Comparison of ENCODE assay signal across 1 cellular context in the genomic region with DNA sequence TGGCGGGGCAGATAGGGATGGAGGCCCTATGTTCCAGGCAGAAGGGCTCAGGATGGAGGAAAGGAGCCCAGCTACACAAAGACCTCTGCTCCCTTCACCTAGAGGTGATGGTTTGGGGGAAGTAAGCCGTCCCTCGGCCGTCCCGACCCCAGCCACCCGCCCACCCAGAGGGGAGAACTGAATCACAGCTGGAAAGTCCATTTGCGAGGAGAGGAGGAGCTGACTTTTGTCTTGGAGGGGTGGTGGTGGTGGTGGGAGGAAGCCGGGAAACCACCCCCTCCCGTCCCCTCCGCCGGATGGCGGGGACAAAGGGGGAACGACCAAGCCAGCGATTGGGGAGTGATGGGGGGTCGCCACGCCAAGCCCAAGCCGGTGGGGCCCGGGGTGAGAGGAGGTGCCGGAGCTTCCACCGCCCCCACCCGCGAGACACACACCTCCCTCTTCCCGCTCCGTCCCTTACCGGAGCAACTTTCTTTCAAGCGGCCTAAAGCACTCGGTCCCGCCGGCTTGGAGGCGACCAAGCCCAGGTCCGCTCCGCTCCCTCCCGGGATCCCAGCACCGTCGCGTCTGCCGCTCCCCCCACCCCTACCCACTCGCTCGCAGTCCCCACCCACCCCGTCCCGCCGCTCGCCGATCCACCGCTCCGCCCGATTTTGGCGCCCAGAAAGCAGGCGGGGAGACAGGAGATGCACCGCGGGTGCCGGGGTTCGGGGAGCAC.
TF ChIP-seq lines count a peak whose summit lies in the region.

No MANE protein-coding gene starts in this region.

TF ChIP-seq in HEK293, 187 proteins besides CTCF, POLR2A, EP300 and RAD21 (continued from another document and continues in another):
- TF ChIP-seq REPIN1 (tag by site-specific recombination; IDR thresholded peaks at IDR 0.05; ENCODE audit: low read depth) (no peak), ZSCAN23 (tag by site-specific recombination; IDR thresholded peaks at IDR 0.05) (no peak), YY2 (tag by site-specific recombination; IDR thresholded peaks at IDR 0.05) (no peak), KLF1 (tag by site-specific recombination; IDR thresholded peaks at IDR 0.05) (no peak; the same call in 1 of the 2 replicates), ZIC2 (tag by site-specific recombination; IDR thresholded peaks at IDR 0.05) (peak; percentile 22), ZNF362 (tag by site-specific recombination; IDR thresholded peaks at IDR 0.05) (no peak), KLF10 (tag by site-specific recombination; IDR thresholded peaks at IDR 0.05) (0 out of 2 replicates have a peak, but pooled peaks have one; percentile 18), ZNF184 (tag by site-specific recombination; IDR thresholded peaks at IDR 0.05) (no peak), SCRT1 (tag by site-specific recombination; IDR thresholded peaks at IDR 0.05; ENCODE audit: borderline replicate concordance) (no peak), ZEB2 (tag by site-specific recombination; IDR thresholded peaks at IDR 0.05) (no peak), HOXC10 (CRISPR knock-in tag; IDR thresholded peaks at IDR 0.05) (no peak), ZNF433 (tag by site-specific recombination; IDR thresholded peaks at IDR 0.05; ENCODE audit: low read depth) (no peak), ZNF510 (tag by site-specific recombination; IDR thresholded peaks at IDR 0.05; ENCODE audit: insufficient replicate concordance) (no peak), ZSCAN4 (tag by site-specific recombination; IDR thresholded peaks at IDR 0.05) (no peak), ZNF692 (tag by site-specific recombination; IDR thresholded peaks at IDR 0.05) (peak; percentile 16; the same call in 1 of the 2 replicates), HOXA7 (CRISPR knock-in tag; IDR thresholded peaks at IDR 0.05; ENCODE audit: borderline replicate concordance) (no peak), ZNF24 (tag by site-specific recombination; IDR thresholded peaks at IDR 0.05) (no peak), ZNF76 (tag by site-specific recombination; IDR thresholded peaks at IDR 0.05; ENCODE audit: borderline replicate concordance, low read depth) (no peak; the same call in 1 of the 2 replicates), ZNF654 (tag by site-specific recombination; IDR thresholded peaks at IDR 0.05; ENCODE audit: low read depth) (no peak), EGR2 (tag by site-specific recombination; IDR thresholded peaks at IDR 0.05; ENCODE audit: low read depth) (peak; percentile 61), ZNF596 (tag by site-specific recombination; IDR thresholded peaks at IDR 0.05) (no peak), ZNF404 (tag by site-specific recombination; IDR thresholded peaks at IDR 0.05) (no peak), ZNF239 (tag by site-specific recombination; IDR thresholded peaks at IDR 0.05) (no peak), ZNF555 (tag by site-specific recombination; conservative IDR thresholded peaks at IDR 0.05) (no peak), SP3 (tag by site-specific recombination; IDR thresholded peaks at IDR 0.05) (no peak; the same call in 1 of the 2 replicates), HOXD13 (CRISPR knock-in tag; IDR thresholded peaks at IDR 0.05; ENCODE audit: borderline replicate concordance) (no peak), ZNF423 (tag by site-specific recombination; IDR thresholded peaks at IDR 0.05) (no peak), ZNF280C (tag by site-specific recombination; IDR thresholded peaks at IDR 0.05) (no peak), KLF7 (tag by site-specific recombination; IDR thresholded peaks at IDR 0.05; ENCODE audit: borderline replicate concordance) (no peak), ZNF155 (tag by site-specific recombination; IDR thresholded peaks at IDR 0.05) (no peak), ZNF324 (tag by site-specific recombination; IDR thresholded peaks at IDR 0.05) (no peak)
- TF ChIP-seq, protein P1, sequence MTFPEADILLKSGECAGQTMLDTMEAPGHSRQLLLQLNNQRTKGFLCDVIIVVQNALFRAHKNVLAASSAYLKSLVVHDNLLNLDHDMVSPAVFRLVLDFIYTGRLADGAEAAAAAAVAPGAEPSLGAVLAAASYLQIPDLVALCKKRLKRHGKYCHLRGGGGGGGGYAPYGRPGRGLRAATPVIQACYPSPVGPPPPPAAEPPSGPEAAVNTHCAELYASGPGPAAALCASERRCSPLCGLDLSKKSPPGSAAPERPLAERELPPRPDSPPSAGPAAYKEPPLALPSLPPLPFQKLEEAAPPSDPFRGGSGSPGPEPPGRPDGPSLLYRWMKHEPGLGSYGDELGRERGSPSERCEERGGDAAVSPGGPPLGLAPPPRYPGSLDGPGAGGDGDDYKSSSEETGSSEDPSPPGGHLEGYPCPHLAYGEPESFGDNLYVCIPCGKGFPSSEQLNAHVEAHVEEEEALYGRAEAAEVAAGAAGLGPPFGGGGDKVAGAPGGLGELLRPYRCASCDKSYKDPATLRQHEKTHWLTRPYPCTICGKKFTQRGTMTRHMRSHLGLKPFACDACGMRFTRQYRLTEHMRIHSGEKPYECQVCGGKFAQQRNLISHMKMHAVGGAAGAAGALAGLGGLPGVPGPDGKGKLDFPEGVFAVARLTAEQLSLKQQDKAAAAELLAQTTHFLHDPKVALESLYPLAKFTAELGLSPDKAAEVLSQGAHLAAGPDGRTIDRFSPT (tag by site-specific recombination; IDR thresholded peaks at IDR 0.05) = no peak
- TF ChIP-seq, protein P2, sequence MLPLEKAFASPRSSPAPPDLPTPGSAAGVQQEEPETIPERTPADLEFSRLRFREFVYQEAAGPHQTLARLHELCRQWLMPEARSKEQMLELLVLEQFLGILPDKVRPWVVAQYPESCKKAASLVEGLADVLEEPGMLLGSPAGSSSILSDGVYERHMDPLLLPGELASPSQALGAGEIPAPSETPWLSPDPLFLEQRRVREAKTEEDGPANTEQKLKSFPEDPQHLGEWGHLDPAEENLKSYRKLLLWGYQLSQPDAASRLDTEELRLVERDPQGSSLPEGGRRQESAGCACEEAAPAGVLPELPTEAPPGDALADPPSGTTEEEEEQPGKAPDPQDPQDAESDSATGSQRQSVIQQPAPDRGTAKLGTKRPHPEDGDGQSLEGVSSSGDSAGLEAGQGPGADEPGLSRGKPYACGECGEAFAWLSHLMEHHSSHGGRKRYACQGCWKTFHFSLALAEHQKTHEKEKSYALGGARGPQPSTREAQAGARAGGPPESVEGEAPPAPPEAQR (tag by site-specific recombination; IDR thresholded peaks at IDR 0.05) = no peak
- TF ChIP-seq, protein P3, sequence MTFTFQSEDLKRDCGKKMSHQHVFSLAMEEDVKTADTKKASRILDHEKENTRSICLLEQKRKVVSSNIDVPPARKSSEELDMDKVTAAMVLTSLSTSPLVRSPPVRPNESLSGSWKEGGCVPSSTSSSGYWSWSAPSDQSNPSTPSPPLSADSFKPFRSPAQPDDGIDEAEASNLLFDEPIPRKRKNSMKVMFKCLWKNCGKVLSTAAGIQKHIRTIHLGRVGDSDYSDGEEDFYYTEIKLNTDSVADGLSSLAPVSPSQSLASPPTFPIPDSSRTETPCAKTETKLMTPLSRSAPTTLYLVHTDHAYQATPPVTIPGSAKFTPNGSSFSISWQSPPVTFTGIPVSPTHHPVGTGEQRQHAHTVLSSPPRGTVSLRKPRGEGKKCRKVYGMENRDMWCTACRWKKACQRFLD (tag by site-specific recombination; IDR thresholded peaks at IDR 0.05) = no peak
- TF ChIP-seq, protein P4, sequence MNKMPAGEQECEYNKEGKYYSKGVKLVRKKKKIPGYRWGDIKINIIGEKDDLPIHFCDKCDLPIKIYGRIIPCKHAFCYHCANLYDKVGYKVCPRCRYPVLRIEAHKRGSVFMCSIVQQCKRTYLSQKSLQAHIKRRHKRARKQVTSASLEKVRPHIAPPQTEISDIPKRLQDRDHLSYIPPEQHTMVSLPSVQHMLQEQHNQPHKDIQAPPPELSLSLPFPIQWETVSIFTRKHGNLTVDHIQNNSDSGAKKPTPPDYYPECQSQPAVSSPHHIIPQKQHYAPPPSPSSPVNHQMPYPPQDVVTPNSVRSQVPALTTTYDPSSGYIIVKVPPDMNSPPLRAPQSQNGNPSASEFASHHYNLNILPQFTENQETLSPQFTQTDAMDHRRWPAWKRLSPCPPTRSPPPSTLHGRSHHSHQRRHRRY (tag by site-specific recombination; IDR thresholded peaks at IDR 0.05) = no peak
- TF ChIP-seq, protein P5, sequence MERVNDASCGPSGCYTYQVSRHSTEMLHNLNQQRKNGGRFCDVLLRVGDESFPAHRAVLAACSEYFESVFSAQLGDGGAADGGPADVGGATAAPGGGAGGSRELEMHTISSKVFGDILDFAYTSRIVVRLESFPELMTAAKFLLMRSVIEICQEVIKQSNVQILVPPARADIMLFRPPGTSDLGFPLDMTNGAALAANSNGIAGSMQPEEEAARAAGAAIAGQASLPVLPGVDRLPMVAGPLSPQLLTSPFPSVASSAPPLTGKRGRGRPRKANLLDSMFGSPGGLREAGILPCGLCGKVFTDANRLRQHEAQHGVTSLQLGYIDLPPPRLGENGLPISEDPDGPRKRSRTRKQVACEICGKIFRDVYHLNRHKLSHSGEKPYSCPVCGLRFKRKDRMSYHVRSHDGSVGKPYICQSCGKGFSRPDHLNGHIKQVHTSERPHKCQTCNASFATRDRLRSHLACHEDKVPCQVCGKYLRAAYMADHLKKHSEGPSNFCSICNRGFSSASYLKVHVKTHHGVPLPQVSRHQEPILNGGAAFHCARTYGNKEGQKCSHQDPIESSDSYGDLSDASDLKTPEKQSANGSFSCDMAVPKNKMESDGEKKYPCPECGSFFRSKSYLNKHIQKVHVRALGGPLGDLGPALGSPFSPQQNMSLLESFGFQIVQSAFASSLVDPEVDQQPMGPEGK (tag by site-specific recombination; IDR thresholded peaks at IDR 0.05) = peak; percentile 85
- TF ChIP-seq, protein P6, sequence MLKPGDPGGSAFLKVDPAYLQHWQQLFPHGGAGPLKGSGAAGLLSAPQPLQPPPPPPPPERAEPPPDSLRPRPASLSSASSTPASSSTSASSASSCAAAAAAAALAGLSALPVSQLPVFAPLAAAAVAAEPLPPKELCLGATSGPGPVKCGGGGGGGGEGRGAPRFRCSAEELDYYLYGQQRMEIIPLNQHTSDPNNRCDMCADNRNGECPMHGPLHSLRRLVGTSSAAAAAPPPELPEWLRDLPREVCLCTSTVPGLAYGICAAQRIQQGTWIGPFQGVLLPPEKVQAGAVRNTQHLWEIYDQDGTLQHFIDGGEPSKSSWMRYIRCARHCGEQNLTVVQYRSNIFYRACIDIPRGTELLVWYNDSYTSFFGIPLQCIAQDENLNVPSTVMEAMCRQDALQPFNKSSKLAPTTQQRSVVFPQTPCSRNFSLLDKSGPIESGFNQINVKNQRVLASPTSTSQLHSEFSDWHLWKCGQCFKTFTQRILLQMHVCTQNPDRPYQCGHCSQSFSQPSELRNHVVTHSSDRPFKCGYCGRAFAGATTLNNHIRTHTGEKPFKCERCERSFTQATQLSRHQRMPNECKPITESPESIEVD (tag by site-specific recombination; IDR thresholded peaks at IDR 0.05) = no peak
- TF ChIP-seq, protein P7, sequence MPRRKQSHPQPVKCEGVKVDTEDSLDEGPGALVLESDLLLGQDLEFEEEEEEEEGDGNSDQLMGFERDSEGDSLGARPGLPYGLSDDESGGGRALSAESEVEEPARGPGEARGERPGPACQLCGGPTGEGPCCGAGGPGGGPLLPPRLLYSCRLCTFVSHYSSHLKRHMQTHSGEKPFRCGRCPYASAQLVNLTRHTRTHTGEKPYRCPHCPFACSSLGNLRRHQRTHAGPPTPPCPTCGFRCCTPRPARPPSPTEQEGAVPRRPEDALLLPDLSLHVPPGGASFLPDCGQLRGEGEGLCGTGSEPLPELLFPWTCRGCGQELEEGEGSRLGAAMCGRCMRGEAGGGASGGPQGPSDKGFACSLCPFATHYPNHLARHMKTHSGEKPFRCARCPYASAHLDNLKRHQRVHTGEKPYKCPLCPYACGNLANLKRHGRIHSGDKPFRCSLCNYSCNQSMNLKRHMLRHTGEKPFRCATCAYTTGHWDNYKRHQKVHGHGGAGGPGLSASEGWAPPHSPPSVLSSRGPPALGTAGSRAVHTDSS (tag by site-specific recombination; IDR thresholded peaks at IDR 0.05) = no peak
